In the genomic region with DNA sequence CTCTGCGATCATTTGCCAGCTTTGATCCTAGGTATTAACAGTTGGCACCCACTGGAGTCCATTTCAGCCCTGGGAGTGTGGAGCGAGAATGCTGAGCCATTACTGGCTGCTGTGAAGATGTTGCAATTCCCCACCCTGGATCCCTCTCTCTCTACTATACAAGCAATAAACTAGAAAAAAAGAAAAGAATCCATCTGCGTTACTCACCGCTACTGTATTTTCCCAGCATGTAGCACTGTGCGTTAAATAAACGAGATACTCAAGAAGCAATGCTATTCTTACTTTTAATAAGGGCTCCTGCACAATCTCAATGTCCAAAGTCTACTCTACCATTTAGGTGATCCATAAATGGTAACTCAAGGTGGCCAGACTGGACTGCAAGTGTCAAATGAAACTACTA, we compare ENCODE assay signal across 20 cellular contexts.
"Had no signal": no experiment of that assay in that cellular context is flagged by ENCODE, and none has a peak within 500 bp of the region (broad histone marks: within the 10 kb centered on the region; RNA-seq: fewer than 3 reads in every experiment).

No MANE protein-coding gene starts in this region.

- H3K9me3 Mint-ChIP-seq: activated CD4-positive, alpha-beta memory T cell treated with anti-CD3 and anti-CD28 coated beads for 36 hours; dendritic cell treated with granulocyte-macrophage colony-stimulating factor and Interleukin-4, amounts not matched to agents 40 ng/mL and 50 ng/mL, for 4 days; memory B cell; natural killer cell treated with Interleukin-12 subunit alpha and Interleukin-12 subunit beta and Interleukin-15 and Interleukin-18, amount 100 ng/mL, for 72 hours; stimulated activated naive CD8-positive, alpha-beta T cell treated with anti-CD3 and anti-CD28 coated beads, Interleukin-15, Interleukin-2, amounts not matched to agents 100 ng/mL and 50 ng/mL, for 24 hours had no signal

- ATAC-seq: activated CD4-positive, alpha-beta T cell treated with anti-CD3 and anti-CD28 coated beads for 36 hours; gastroesophageal sphincter; T-helper 17 cell; upper lobe of right lung had no signal

- H3K4me3 ChIP-seq: gastroesophageal sphincter, left ventricle myocardium inferior, skin epidermis, testis, upper lobe of right lung had no signal

- H3K27ac Mint-ChIP-seq: activated CD4-positive, alpha-beta memory T cell treated with anti-CD3 and anti-CD28 coated beads for 36 hours; activated naive CD8-positive, alpha-beta T cell; dendritic cell treated with granulocyte-macrophage colony-stimulating factor and Interleukin-4, amounts not matched to agents 40 ng/mL and 50 ng/mL, for 4 days; stimulated activated naive CD8-positive, alpha-beta T cell treated with anti-CD3 and anti-CD28 coated beads, Interleukin-15, Interleukin-2, amounts not matched to agents 100 ng/mL and 50 ng/mL, for 24 hours; T-helper 17 cell had no signal

- H3K4me1 ChIP-seq: gastroesophageal sphincter, testis, upper lobe of right lung had no signal

- DNase-seq: activated CD4-positive, alpha-beta memory T cell treated with anti-CD3 and anti-CD28 coated beads for 36 hours; activated CD4-positive, alpha-beta T cell treated with anti-CD3 and anti-CD28 coated beads for 36 hours; activated effector memory CD4-positive, alpha-beta T cell treated with anti-CD3 and anti-CD28 coated beads, Interleukin-2, amount 50 U/mL, for 16 hours; activated T-cell treated with anti-CD3 and anti-CD28 coated beads, Interleukin-2, amount 50 U/mL, for 48 hours; anterior cingulate cortex; brain microvascular endothelial cell; effector memory CD4-positive, alpha-beta T cell; islet precursor cell; left ventricle myocardium inferior; retina; T-helper 17 cell; testis; upper lobe of right lung had no signal

- H3K27ac ChIP-seq: brain microvascular endothelial cell, gastroesophageal sphincter, left ventricle myocardium inferior, skin epidermis, testis, upper lobe of right lung had no signal

- H3K27me3 ChIP-seq: brain microvascular endothelial cell, gastroesophageal sphincter, testis, upper lobe of right lung had no signal

- H3K4me3 Mint-ChIP-seq: activated CD4-positive, alpha-beta memory T cell treated with anti-CD3 and anti-CD28 coated beads for 36 hours; activated CD4-positive, alpha-beta T cell treated with anti-CD3 and anti-CD28 coated beads for 36 hours; activated naive CD8-positive, alpha-beta T cell; dendritic cell treated with granulocyte-macrophage colony-stimulating factor and Interleukin-4, amounts not matched to agents 40 ng/mL and 50 ng/mL, for 4 days; memory B cell; stimulated activated naive CD8-positive, alpha-beta T cell treated with anti-CD3 and anti-CD28 coated beads, Interleukin-15, Interleukin-2, amounts not matched to agents 100 ng/mL and 50 ng/mL, for 24 hours; T-helper 17 cell had no signal

- H3K27me3 Mint-ChIP-seq: activated CD4-positive, alpha-beta memory T cell treated with anti-CD3 and anti-CD28 coated beads for 36 hours; activated CD4-positive, alpha-beta T cell treated with anti-CD3 and anti-CD28 coated beads for 36 hours; activated naive CD8-positive, alpha-beta T cell; dendritic cell treated with granulocyte-macrophage colony-stimulating factor and Interleukin-4, amounts not matched to agents 40 ng/mL and 50 ng/mL, for 4 days; memory B cell; natural killer cell treated with Interleukin-12 subunit alpha and Interleukin-12 subunit beta and Interleukin-15 and Interleukin-18, amount 100 ng/mL, for 72 hours; stimulated activated naive CD8-positive, alpha-beta T cell treated with anti-CD3 and anti-CD28 coated beads, Interleukin-15, Interleukin-2, amounts not matched to agents 100 ng/mL and 50 ng/mL, for 24 hours; T-helper 17 cell had no signal

- H3K9me3 ChIP-seq: gastroesophageal sphincter, left ventricle myocardium inferior, testis, upper lobe of right lung had no signal

- H3K36me3 ChIP-seq: brain microvascular endothelial cell had no signal
